ENCODE assay signal across 8 cellular contexts in genomic region chr19:52170304-52170703, GRCh38. TPM values are rescaled to one million over a fixed set of nuclear protein-coding genes. Genes with fewer than 3 reads are reported as not detected.
DNase-seq lines count a peak whose midpoint lies in the region; ATAC-seq and TF ChIP-seq lines count a peak whose summit lies in the region.

No MANE protein-coding gene starts in this region.

- TF ChIP-seq CTCF in fibroblast of pulmonary artery (IDR thresholded peaks at IDR 0.05; ENCODE audit: low read length, missing control alignments) = no peak

- H3K4me1 ChIP-seq in rectal smooth muscle tissue (ENCODE audit: control insufficient read depth, insufficient read depth, low read length) = peaks cover 4% of the 10 kb centered on the region

- peak overlapping the region; percentile 91 to 97 for H3K27ac Mint-ChIP-seq in T-cell

- peaks cover 4% of the 10 kb centered on the region for H3K36me3 ChIP-seq in rectal smooth muscle tissue (ENCODE audit: control insufficient read depth, insufficient read depth, low read length)

- DNase-seq in EL = peak; percentile 3
- peak in 1 of 34 experiments; percentile 1 for DNase-seq in T-cell
- DNase-seq in fibroblast of pulmonary artery (ENCODE audit: low read depth) = no peak
- DNase-seq in HK-2 (ENCODE audit: unreplicated experiment) = no peak

- H3K36me3 Mint-ChIP-seq in T-cell = peaks cover 39% of the 10 kb centered on the region

- CTCF ChIA-PET in T-cell (lab: Charles Lee) = interaction anchor here in 1 of 2 donors (1.1 to 1.5 kb wide), 2 partner anchors 19 to 31 kb away, joined by 3 to 10 read pairs; partner anchors contain the start of genes PPP2R1A and ZNF616

- no peaks in the 10 kb centered on the region for H3K27me3 Mint-ChIP-seq in T-cell

- H3K4me1 Mint-ChIP-seq in T-cell = peaks cover 33 to 41% (median 36%) of the 10 kb centered on the region in 3 donors

- H3K4me3 ChIP-seq in fibroblast of pulmonary artery (replicated peaks; ENCODE audit: low read depth, low read length) = peak overlapping the region; percentile 98
- peak overlapping the region; percentile 91 for H3K4me3 ChIP-seq in rectal smooth muscle tissue (ENCODE audit: low read length)

- ATAC-seq in T-cell (replicated peaks in 1 of 4) (no peak), GM19035 (IDR thresholded peaks at IDR 0.05; ENCODE audit: unreplicated experiment) (no peak), HG02840 (IDR thresholded peaks at IDR 0.05; ENCODE audit: low FRiP score, unreplicated experiment) (no peak), HG03108 (IDR thresholded peaks at IDR 0.05; ENCODE audit: unreplicated experiment) (no peak)

- H3K9ac ChIP-seq in rectal smooth muscle tissue (ENCODE audit: low read length) = no peak overlapping the region

- H3K9me3 Mint-ChIP-seq in T-cell = peaks cover 0 to 3% (median 0%) of the 10 kb centered on the region in 3 donors

- H3K27me3 ChIP-seq in rectal smooth muscle tissue (ENCODE audit: control insufficient read depth, insufficient read depth, low read length) = no peaks in the 10 kb centered on the region

- POLR2A ChIA-PET in T-cell (lab: Charles Lee) = no interaction called here

- peak overlapping the region; percentile 71 for H3K27ac ChIP-seq in rectal smooth muscle tissue (ENCODE audit: low read depth, low read length)

- H3K4me3 Mint-ChIP-seq in T-cell = peak overlapping the region; percentile 92 to 93 (median 92)

RNA-seq across cellular contexts. Expression of gene ZNF836, which starts 1.1 kb away (rescaled TPM):
- total RNA-seq in T-cell = 10 to 100 TPM; 27.6 to 43.9 (median 35.0) TPM

RNA-seq across cellular contexts. Expression of gene PPP2R1A, which starts 19.5 kb away (rescaled TPM):
- total RNA-seq in T-cell = 100 to 1,000 TPM; 177 to 203 (median 191) TPM

RNA-seq across cellular contexts. Expression of gene ZNF616, which starts 30.6 kb away (rescaled TPM):
- 10 to 100 TPM in 3 of 5 donors, 1 to 10 TPM in 2; 3.6 to 18.3 (median 14.4) TPM for total RNA-seq in T-cell
